ENCODE assay signal across 8 cellular contexts in the genomic region with DNA sequence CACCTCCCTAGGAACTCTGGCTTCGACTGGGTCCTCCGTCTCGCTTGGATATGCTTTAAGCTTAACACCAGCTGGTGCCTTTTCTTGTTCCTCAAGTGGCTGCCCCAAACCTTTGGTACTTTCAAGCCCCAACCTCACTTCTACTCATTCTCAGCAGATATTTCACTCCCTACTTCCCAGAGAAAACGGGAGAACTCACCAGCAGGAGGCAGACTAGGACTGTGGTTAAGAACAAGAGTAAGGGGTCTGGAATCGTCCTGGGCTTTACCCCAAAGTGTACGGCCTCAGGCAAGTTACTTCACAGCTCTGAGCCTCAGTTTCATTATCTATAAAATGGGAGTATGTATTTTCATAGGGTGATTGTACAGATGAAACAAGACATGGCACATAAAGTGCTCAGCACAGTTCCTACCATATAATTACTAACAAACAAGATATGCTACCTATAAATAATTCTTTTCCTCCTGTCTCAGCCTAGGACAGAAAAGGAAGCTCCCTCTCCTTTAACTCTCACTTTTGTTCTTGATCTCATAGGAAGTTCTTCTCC. TPM values are rescaled to one million over a fixed set of nuclear protein-coding genes. Genes with fewer than 3 reads are reported as not detected.
A peak's percentile ranks its signal among the peaks of the same experiment; 100 is the strongest.
DNase-seq lines count a peak whose midpoint lies in the region; ATAC-seq and TF ChIP-seq lines count a peak whose summit lies in the region.

No MANE protein-coding gene starts in this region.

- no peaks in the 10 kb centered on the region for H3K79me2 ChIP-seq in osteoblast (ENCODE audit: insufficient read depth, low read length)

- H3K4me3 Mint-ChIP-seq in activated T-cell treated with anti-CD3 and anti-CD28 coated beads, Interleukin-2, amount 50 U/mL, for 72 hours, result no peak overlapping the region

- no peak for ATAC-seq in HG03342 (IDR thresholded peaks at IDR 0.05; ENCODE audit: unreplicated experiment)
- no peak for ATAC-seq in activated T-cell treated with anti-CD3 and anti-CD28 coated beads, Interleukin-2, amount 50 U/mL, for 72 hours (replicated peaks in 1 of 2)

- H3K4me2 ChIP-seq in osteoblast (ENCODE audit: insufficient read depth, low read length), result no peak overlapping the region

- peaks cover 4% of the 10 kb centered on the region for H4K20me1 ChIP-seq in osteoblast (ENCODE audit: insufficient read depth, low read length)

- H3K36me3 Mint-ChIP-seq in activated T-cell treated with anti-CD3 and anti-CD28 coated beads, Interleukin-2, amount 50 U/mL, for 72 hours (ENCODE audit: insufficient read depth in 2 of 2), result peaks cover 2 to 13% of the 10 kb centered on the region in 2 donors

- H3K4me3 ChIP-seq in epithelial cell of esophagus (ENCODE audit: low read length) (no peak overlapping the region), osteoblast (ENCODE audit: insufficient read depth, low read length) (no peak overlapping the region)

- H3K27me3 ChIP-seq in osteoblast (ENCODE audit: insufficient read depth, low read length), result no peaks in the 10 kb centered on the region

- H2AFZ ChIP-seq in osteoblast (ENCODE audit: low read length), result no peak overlapping the region

- DNase-seq in NCI-H2081 (lab: John Stamatoyannopoulos, UW) (peak; percentile 40 to 43), NCI-H2081 treated with DMSO at 0.1 percent for 48 hours (lab: John Stamatoyannopoulos, UW) (no peak), NCI-H748 treated with DMSO at 0.1 percent for 48 hours (lab: John Stamatoyannopoulos, UW) (peak; percentile 59), epithelial cell of esophagus (ENCODE audit: low read depth) (peak; percentile 40), osteoblast (ENCODE audit: insufficient read length, low spot score, missing footprints) (no peak), OCI-M2 (lab: John Stamatoyannopoulos, UW; ENCODE audit: unreplicated experiment) (no peak)
- no peak for DNase-seq in activated T-cell treated with anti-CD3 and anti-CD28 coated beads, Interleukin-2, amount 50 U/mL, for 72 hours

- no peak overlapping the region for H3K27ac Mint-ChIP-seq in activated T-cell treated with anti-CD3 and anti-CD28 coated beads, Interleukin-2, amount 50 U/mL, for 72 hours

- H3K9me3 ChIP-seq in osteoblast (ENCODE audit: low read depth, low read length), result peaks cover 2% of the 10 kb centered on the region

- H3K9me3 Mint-ChIP-seq in activated T-cell treated with anti-CD3 and anti-CD28 coated beads, Interleukin-2, amount 50 U/mL, for 72 hours, result peaks cover 4 to 6% of the 10 kb centered on the region in 2 donors

- H3K36me3 ChIP-seq in osteoblast (ENCODE audit: insufficient read depth, low read length), result peaks cover 8% of the 10 kb centered on the region

- no peaks in the 10 kb centered on the region for H3K4me1 Mint-ChIP-seq in activated T-cell treated with anti-CD3 and anti-CD28 coated beads, Interleukin-2, amount 50 U/mL, for 72 hours (ENCODE audit: low read depth)

- H3K27ac ChIP-seq in osteoblast (ENCODE audit: low read depth, low read length), result no peak overlapping the region

- H3K4me1 ChIP-seq in osteoblast (ENCODE audit: insufficient read depth, low read length), result peaks cover 57% of the 10 kb centered on the region

- H3K27me3 Mint-ChIP-seq in activated T-cell treated with anti-CD3 and anti-CD28 coated beads, Interleukin-2, amount 50 U/mL, for 72 hours (ENCODE audit: low read depth), result peaks cover 51% of the 10 kb centered on the region

- TF ChIP-seq CTCF in epithelial cell of esophagus (IDR thresholded peaks at IDR 0.05; ENCODE audit: insufficient read depth, low read depth, low read length, missing control alignments) (peak; percentile 51), osteoblast (IDR thresholded peaks at IDR 0.05; ENCODE audit: extremely low read depth, low read depth, low read length) (peak; percentile 69)

RNA-seq across cellular contexts. Expression of gene PAMR1, which starts 37.8 kb away (rescaled TPM):
- 49.9 and 60.7 TPM in 2 replicates for total RNA-seq in osteoblast
- not detected for total RNA-seq in activated T-cell treated with anti-CD3 and anti-CD28 coated beads, Interleukin-2, amount 50 U/mL, for 72 hours

Comparison
In these comparisons a context has a peak if more than half of its experiments do, and no peak if none do; other contexts are left out.
1. DNase-seq: peak in NCI-H2081 (2 of 2), NCI-H748 treated with DMSO at 0.1 percent for 48 hours (single experiment) and epithelial cell of esophagus (single experiment); none in NCI-H2081 treated with DMSO at 0.1 percent for 48 hours (single experiment), osteoblast (single experiment), OCI-M2 (single experiment) and activated T-cell treated with anti-CD3 and anti-CD28 coated beads, Interleukin-2, amount 50 U/mL, for 72 hours (0 of 2).
2. RNA of gene PAMR1, which starts 37.8 kb away (total RNA-seq): 49.9 to 60.7 TPM in osteoblast; not detected in activated T-cell treated with anti-CD3 and anti-CD28 coated beads, Interleukin-2, amount 50 U/mL, for 72 hours; every median in the first group is over 10 times any median in the second.